ENCODE assay signal across 8 cellular contexts in the genomic region with DNA sequence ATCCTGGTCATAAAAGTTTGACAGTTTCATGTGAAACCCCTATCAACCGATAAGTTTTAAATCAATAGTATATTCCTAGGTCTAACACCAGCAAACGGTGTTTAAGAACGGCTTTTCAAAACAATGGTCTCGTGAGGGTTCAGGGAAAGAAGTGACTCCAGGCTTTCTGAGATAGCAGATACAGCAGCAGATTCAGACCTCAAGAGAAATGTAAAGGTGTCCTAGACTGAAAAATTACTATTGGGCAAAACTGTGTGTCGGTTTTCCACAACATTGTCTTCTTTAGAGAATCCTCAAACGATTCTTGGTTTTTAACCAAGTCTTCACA. TPM values are rescaled to one million over a fixed set of nuclear protein-coding genes. Genes with fewer than 3 reads are reported as not detected.
DNase-seq lines count a peak whose midpoint lies in the region; ATAC-seq and TF ChIP-seq lines count a peak whose summit lies in the region.

No MANE protein-coding gene starts in this region.

- no peaks in the 10 kb centered on the region for H3K27me3 ChIP-seq in hepatocyte
- H3K27me3 ChIP-seq in spleen (replicated peaks in 1 of 7), result no peaks in the 10 kb centered on the region

- H3K4me1 ChIP-seq in hepatocyte (ENCODE audit: insufficient read depth), result peaks cover 34% of the 10 kb centered on the region
- peaks cover 42 to 75% (median 65%) of the 10 kb centered on the region in 6 donors for H3K4me1 ChIP-seq in spleen

- H3K27me3 Mint-ChIP-seq in activated T-cell treated with anti-CD3 and anti-CD28 coated beads, Interleukin-2, amount 50 U/mL, for 72 hours (ENCODE audit: low read depth), result no peaks in the 10 kb centered on the region
- peaks cover 1% of the 10 kb centered on the region for H3K27me3 Mint-ChIP-seq in activated CD4-positive, alpha-beta memory T cell treated with anti-CD3 and anti-CD28 coated beads for 36 hours

- H3K9me3 ChIP-seq in hepatocyte (ENCODE audit: low read depth) (no peaks in the 10 kb centered on the region), spleen (no peaks in the 10 kb centered on the region)

- WGBS in hepatocyte (ENCODE audit: low lambda C conversion rate, missing lambda C conversion rate), result 6% methylated on average over 6 of the region's 6 CpGs
- 3 to 5% (median 4%) methylated on average over 6 of the region's 6 CpGs for WGBS in spleen, 5 donors

- no peak for TF ChIP-seq CTCF in hepatocyte (IDR thresholded peaks at IDR 0.05; ENCODE audit: poor library complexity)
- no peak for TF ChIP-seq CTCF in spleen (IDR thresholded peaks at IDR 0.05 in 8 of 11, conservative IDR thresholded peaks at IDR 0.05 in 3 of 11)

- H3K27ac ChIP-seq in hepatocyte (peak overlapping the region; percentile 99), spleen (peak overlapping the region; percentile 84 to 98 (median 96))

- H3K4me3 ChIP-seq in hepatocyte (peak overlapping the region; percentile 100), spleen (peak overlapping the region; percentile 73 to 99 (median 96))

- H3K9me2 ChIP-seq in hepatocyte (replicated peaks; ENCODE audit: insufficient read depth), result no peaks in the 10 kb centered on the region

- peak overlapping the region; percentile 80 for H3K4me2 ChIP-seq in hepatocyte

- peak overlapping the region; percentile 93 for H2AFZ ChIP-seq in hepatocyte

- no peak for TF ChIP-seq POLR2A in spleen (IDR thresholded peaks at IDR 0.05)

- CTCF ChIA-PET in activated CD4-positive, alpha-beta memory T cell treated with anti-CD3 and anti-CD28 coated beads for 36 hours (lab: Charles Lee), result interaction anchor here (3.6 kb wide), 1 partner anchor 162 kb away, joined by 19 read pairs; no protein-coding TSS in a partner anchor

- H3K36me3 ChIP-seq in hepatocyte (replicated peaks; ENCODE audit: insufficient read depth, low read depth) (no peaks in the 10 kb centered on the region), spleen (no peaks in the 10 kb centered on the region)

- POLR2A ChIA-PET in activated CD4-positive, alpha-beta memory T cell treated with anti-CD3 and anti-CD28 coated beads for 36 hours (lab: Charles Lee), result interaction anchor here (0.6 to 3.3 kb wide), 3 partner anchors 10 to 1035 kb away, joined by 3 to 19 read pairs (median 4); a partner anchor contains a TSS

- H3K79me2 ChIP-seq in hepatocyte, result peaks cover 84% of the 10 kb centered on the region

- peaks cover 53% of the 10 kb centered on the region for H4K20me1 ChIP-seq in hepatocyte (ENCODE audit: insufficient read depth, poor library complexity, severe bottlenecking)

- peak overlapping the region; percentile 90 to 97 for H3K4me3 Mint-ChIP-seq in activated T-cell treated with anti-CD3 and anti-CD28 coated beads, Interleukin-2, amount 50 U/mL, for 72 hours
- H3K4me3 Mint-ChIP-seq in activated CD4-positive, alpha-beta memory T cell treated with anti-CD3 and anti-CD28 coated beads for 36 hours, result peak overlapping the region; percentile 97

- H3K36me3 Mint-ChIP-seq in activated T-cell treated with anti-CD3 and anti-CD28 coated beads, Interleukin-2, amount 50 U/mL, for 72 hours (ENCODE audit: insufficient read depth in 2 of 2), result peaks cover 7 to 17% of the 10 kb centered on the region in 2 donors
- peaks cover 10% of the 10 kb centered on the region for H3K36me3 Mint-ChIP-seq in activated CD4-positive, alpha-beta memory T cell treated with anti-CD3 and anti-CD28 coated beads for 36 hours

- no peak for ATAC-seq in activated T-cell treated with anti-CD3 and anti-CD28 coated beads, Interleukin-2, amount 50 U/mL, for 72 hours (replicated peaks in 1 of 2)
- ATAC-seq in GM19397 (IDR thresholded peaks at IDR 0.05; ENCODE audit: unreplicated experiment), result no peak
- no peak for ATAC-seq in HG03460 (IDR thresholded peaks at IDR 0.05; ENCODE audit: unreplicated experiment)

- peaks cover 74% of the 10 kb centered on the region for H3K4me1 Mint-ChIP-seq in activated T-cell treated with anti-CD3 and anti-CD28 coated beads, Interleukin-2, amount 50 U/mL, for 72 hours (ENCODE audit: low read depth)
- H3K4me1 Mint-ChIP-seq in activated CD4-positive, alpha-beta memory T cell treated with anti-CD3 and anti-CD28 coated beads for 36 hours (ENCODE audit: low read depth), result peaks cover 54% of the 10 kb centered on the region

- H3K27ac Mint-ChIP-seq in activated T-cell treated with anti-CD3 and anti-CD28 coated beads, Interleukin-2, amount 50 U/mL, for 72 hours, result peak overlapping the region; percentile 97
- H3K27ac Mint-ChIP-seq in activated CD4-positive, alpha-beta memory T cell treated with anti-CD3 and anti-CD28 coated beads for 36 hours, result peak overlapping the region; percentile 99

- no peak for DNase-seq in activated T-cell treated with anti-CD3 and anti-CD28 coated beads, Interleukin-2, amount 50 U/mL, for 72 hours
- DNase-seq in activated T-cell treated with anti-CD3 and anti-CD28 coated beads for 4 hours (no peak), hepatocyte (ENCODE audit: low spot score) (peak; percentile 8), spleen (no peak), MV-4-11 (lab: John Stamatoyannopoulos, UW) (no peak)
- DNase-seq in activated CD4-positive, alpha-beta memory T cell treated with anti-CD3 and anti-CD28 coated beads for 36 hours, result no peak

- no peaks in the 10 kb centered on the region for H3K9me3 Mint-ChIP-seq in activated T-cell treated with anti-CD3 and anti-CD28 coated beads, Interleukin-2, amount 50 U/mL, for 72 hours
- H3K9me3 Mint-ChIP-seq in activated CD4-positive, alpha-beta memory T cell treated with anti-CD3 and anti-CD28 coated beads for 36 hours, result no peaks in the 10 kb centered on the region

- intact Hi-C loops in activated CD4-positive, alpha-beta memory T cell treated with anti-CD3 and anti-CD28 coated beads for 36 hours (cut with micrococcal nuclease), result loop anchor here (5.0 to 10.0 kb wide), 3 partner anchors 130 to 218 kb away; no protein-coding TSS in a partner anchor
- intact Hi-C loops in spleen (cut with DNase I; ENCODE audit: low total_unique reads), result no loop called here

RNA-seq across cellular contexts. Expression of a gene that starts 1.3 kb away (rescaled TPM):
- 10 to 100 TPM; 42.9 to 48.7 TPM for total RNA-seq in activated T-cell treated with anti-CD3 and anti-CD28 coated beads, Interleukin-2, amount 50 U/mL, for 72 hours
- total RNA-seq in activated CD4-positive, alpha-beta memory T cell treated with anti-CD3 and anti-CD28 coated beads for 36 hours, result 10 to 100 TPM; 31.2 to 31.8 TPM
- 34.4 and 37.8 TPM in 2 replicates for total RNA-seq in hepatocyte
- polyA plus RNA-seq in hepatocyte, result 11.4 and 11.9 TPM in 2 replicates
- 10 to 100 TPM; 55.3 to 94.0 (median 73.0) TPM for total RNA-seq in spleen
- polyA plus RNA-seq in spleen, result 10 to 100 TPM; 10.4 to 15.1 (median 11.3) TPM
